Comparison of ENCODE assay signal across 10 cellular contexts in genomic region chr1:76759950-76760349, GRCh38.
DNase-seq lines count a peak whose midpoint lies in the region; ATAC-seq and TF ChIP-seq lines count a peak whose summit lies in the region.
"Had no signal": no experiment of that assay in that cellular context is flagged by ENCODE, and none has a peak within 500 bp of the region (broad histone marks: within the 10 kb centered on the region; RNA-seq: fewer than 3 reads in every experiment).

No MANE protein-coding gene starts in this region.

- no peaks in the 10 kb centered on the region for H3K9me3 ChIP-seq in IMR-90 (ENCODE audit: control insufficient read depth, insufficient read depth, low read length)
- H3K9me3 ChIP-seq: adrenal gland had no signal

- CTCF ChIA-PET in IMR-90 (lab: Yijun Ruan, JAX) = no interaction called here

- no peak overlapping the region for H4K5ac ChIP-seq in IMR-90 (ENCODE audit: low read depth, low read length)

- H3K18ac ChIP-seq in IMR-90 (ENCODE audit: low read depth, low read length) = no peak overlapping the region

- no peaks in the 10 kb centered on the region for H3K27me3 ChIP-seq in IMR-90 (ENCODE audit: control insufficient read depth, insufficient read depth, low read length)
- H3K27me3 ChIP-seq: adrenal gland had no signal

- no peak overlapping the region for H3K27ac ChIP-seq in IMR-90 (ENCODE audit: insufficient read depth, low read length)
- H3K27ac ChIP-seq: adrenal gland had no signal

- dilution Hi-C loops in IMR-90 (cut with HindIII; ENCODE audit: low sequenced_read_pairs, unreplicated experiment) = no loop called here

- no peak overlapping the region for H4K8ac ChIP-seq in IMR-90 (ENCODE audit: low read depth in 2 of 2, low read length in 2 of 2)

- H3K4me3 ChIP-seq in IMR-90 (ENCODE audit: insufficient read depth, low read depth, low read length) = no peak overlapping the region
- H3K4me3 ChIP-seq: adrenal gland had no signal

- intact Hi-C loops in IMR-90 (cut with micrococcal nuclease) = no loop called here

- no peak overlapping the region for H3K56ac ChIP-seq in IMR-90 (ENCODE audit: extremely low read depth, insufficient read depth, low read length)

- no peaks in the 10 kb centered on the region for H3K4me1 ChIP-seq in IMR-90 (ENCODE audit: control insufficient read depth, insufficient read depth, low read length)
- H3K4me1 ChIP-seq: adrenal gland had no signal

- TF ChIP-seq CTCF in IMR-90 (conservative IDR thresholded peaks at IDR 0.05; ENCODE audit: low read depth, low read length) = no peak

- no peaks in the 10 kb centered on the region for H4K20me1 ChIP-seq in IMR-90 (ENCODE audit: insufficient read depth, low read length)

- 17% methylated on average over 1 of the region's 4 CpGs; no CpG with 5 or more reads in 1 of the 2 experiments for WGBS in IMR-90 (ENCODE audit: extremely low coverage in 2 of 2, insufficient read length in 1 of 2), 2 experiments

- H3K9ac ChIP-seq in IMR-90 (ENCODE audit: low read depth, low read length) = no peak overlapping the region

- no peaks in the 10 kb centered on the region for H3K36me3 ChIP-seq in IMR-90 (ENCODE audit: control insufficient read depth, insufficient read depth, low read length)
- H3K36me3 ChIP-seq: adrenal gland had no signal

- no peak overlapping the region for H3K23ac ChIP-seq in IMR-90 (ENCODE audit: low read depth, low read length)

- H2BK20ac ChIP-seq in IMR-90 (ENCODE audit: low read depth, low read length) = no peak overlapping the region

- H2AFZ ChIP-seq in IMR-90 (replicated peaks; ENCODE audit: low read length, poor library complexity) = no peak overlapping the region

- no peaks in the 10 kb centered on the region for H3K9me1 ChIP-seq in IMR-90 (ENCODE audit: insufficient read depth, low read length)

- ATAC-seq in IMR-90 (ENCODE audit: low read depth) (no peak), HG03565 (IDR thresholded peaks at IDR 0.05; ENCODE audit: unreplicated experiment) (no peak)
- ATAC-seq: naive thymus-derived CD4-positive, alpha-beta T cell had no signal

- no peak for TF ChIP-seq RAD21 in IMR-90 (IDR thresholded peaks at IDR 0.05; ENCODE audit: low read length)

- in situ Hi-C loops in IMR-90 (cut with MboI; ENCODE audit: low sequenced_read_pairs) = no loop called here

- no peak overlapping the region for H2AK9ac ChIP-seq in IMR-90 (replicated peaks; ENCODE audit: low read depth, low read length, poor library complexity)

- no peak overlapping the region for H3K4ac ChIP-seq in IMR-90 (ENCODE audit: low read depth, low read length)

- no peak for TF ChIP-seq POLR2A in IMR-90 (IDR thresholded peaks at IDR 0.05; ENCODE audit: low read depth, low read length)

- no peak overlapping the region for H2BK120ac ChIP-seq in IMR-90 (ENCODE audit: low read depth, low read length)

- H3K4me2 ChIP-seq in IMR-90 (ENCODE audit: low read depth, low read length) = no peak overlapping the region

- peak; percentile 26 to 40 for DNase-seq in AML-193 (lab: John Stamatoyannopoulos, UW)
- peak; percentile 3 for DNase-seq in IMR-90
- peak; percentile 61 for DNase-seq in NCI-H82 treated with DMSO at 0.1 percent for 48 hours (lab: John Stamatoyannopoulos, UW; ENCODE audit: unreplicated experiment)
- peak; percentile 18 for DNase-seq in fibroblast of gingiva (ENCODE audit: low read depth)
- no peak for DNase-seq in activated naive CD4-positive, alpha-beta T cell treated with anti-CD3 and anti-CD28 coated beads, Interleukin-2, amount 50 U/mL, for 16 hours
- no peak for DNase-seq in 8988T
- DNase-seq in NK-92 treated with Interleukin-12 subunit alpha and Interleukin-12 subunit beta, amount 100 ng/mL, for 24 hours (lab: John Stamatoyannopoulos, UW) = no peak

- no peak overlapping the region for H4K91ac ChIP-seq in IMR-90 (ENCODE audit: insufficient read depth, low read depth, low read length)

- no peak overlapping the region for H2BK5ac ChIP-seq in IMR-90 (ENCODE audit: low read depth, low read length, poor library complexity, severe bottlenecking)

- POLR2A ChIA-PET in IMR-90 (lab: Charles Lee; ENCODE audit: unreplicated experiment) = no interaction called here

- no peak overlapping the region for H2AK5ac ChIP-seq in IMR-90 (ENCODE audit: low read depth, low read length)

- no TSS peak for BruUV-seq in IMR-90 (replicated peaks; lab: Mats Ljungman, UMichigan)

- no peaks in the 10 kb centered on the region for H3K79me1 ChIP-seq in IMR-90 (ENCODE audit: low read depth in 1 of 2, low read length in 2 of 2)

- H3K14ac ChIP-seq in IMR-90 (replicated peaks; ENCODE audit: low read depth, low read length) = no peak overlapping the region

- no peak overlapping the region for H2BK15ac ChIP-seq in IMR-90 (ENCODE audit: low read depth, low read length)

TF ChIP-seq in IMR-90, 13 proteins besides CTCF, POLR2A, EP300 and RAD21:
- TF ChIP-seq BHLHE40 (IDR thresholded peaks at IDR 0.05; ENCODE audit: low read depth, low read length) = no peak
- TF ChIP-seq MAFK (IDR thresholded peaks at IDR 0.05; ENCODE audit: low read depth, low read length) = no peak
- TF ChIP-seq RFX5 (IDR thresholded peaks at IDR 0.05; ENCODE audit: low read depth, low read length) = no peak
- no peak for TF ChIP-seq CHD1 (IDR thresholded peaks at IDR 0.05; ENCODE audit: low read depth, low read length)
- TF ChIP-seq USF2 (IDR thresholded peaks at IDR 0.05; ENCODE audit: low read depth, low read length) = no peak
- no peak for TF ChIP-seq MXI1 (IDR thresholded peaks at IDR 0.05; ENCODE audit: borderline replicate concordance, low read depth, low read length)
- no peak for TF ChIP-seq ELK1 (IDR thresholded peaks at IDR 0.05; ENCODE audit: borderline replicate concordance, low read depth, low read length)
- TF ChIP-seq RCOR1 (IDR thresholded peaks at IDR 0.05; ENCODE audit: insufficient replicate concordance, low read length) = no peak
- TF ChIP-seq CEBPB (IDR thresholded peaks at IDR 0.05; ENCODE audit: low read depth, low read length) = no peak
- TF ChIP-seq MAZ (IDR thresholded peaks at IDR 0.05; ENCODE audit: borderline replicate concordance, low read depth, low read length) = no peak
- TF ChIP-seq NFE2L2 (IDR thresholded peaks at IDR 0.05; ENCODE audit: low read depth, low read length) = no peak
- TF ChIP-seq SMC3 (IDR thresholded peaks at IDR 0.05; ENCODE audit: low read depth, low read length) = no peak
- TF ChIP-seq FOS (IDR thresholded peaks at IDR 0.05; ENCODE audit: low read depth, low read length) = no peak

Comparison
In these comparisons a context has a peak if more than half of its experiments do, and no peak if none do; other contexts are left out.
1. DNase-seq: peak in AML-193 (2 of 2), IMR-90 (single experiment), NCI-H82 treated with DMSO at 0.1 percent for 48 hours (single experiment) and fibroblast of gingiva (single experiment); none in activated naive CD4-positive, alpha-beta T cell treated with anti-CD3 and anti-CD28 coated beads, Interleukin-2, amount 50 U/mL, for 16 hours (single experiment), 8988T (single experiment) and NK-92 treated with Interleukin-12 subunit alpha and Interleukin-12 subunit beta, amount 100 ng/mL, for 24 hours (single experiment).